In the genomic region with DNA sequence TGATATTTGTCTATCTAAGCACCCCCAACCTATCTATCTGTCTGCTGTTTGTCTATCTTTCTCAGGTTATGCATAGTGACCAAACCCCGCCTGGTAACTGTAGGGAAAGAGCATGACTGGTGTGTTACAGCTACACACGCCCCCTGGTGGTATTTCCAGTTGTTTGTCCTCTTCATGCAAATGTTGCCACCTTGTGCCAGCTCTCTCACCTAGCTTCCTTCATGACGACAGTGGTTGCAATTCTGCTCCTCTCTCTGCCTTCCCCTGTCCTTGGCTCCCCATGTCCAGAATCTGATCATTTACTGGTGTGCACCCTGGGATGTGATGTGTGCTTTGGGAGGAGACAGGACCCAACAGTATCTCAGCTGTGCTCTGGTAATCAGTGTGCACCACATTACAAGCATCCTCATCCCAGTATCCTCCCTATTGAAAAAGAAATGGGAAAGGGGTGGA, we compare ENCODE assay signal across 8 cellular contexts. TPM values are rescaled to one million over a fixed set of nuclear protein-coding genes. Genes with fewer than 3 reads are reported as not detected.
DNase-seq lines count a peak whose midpoint lies in the region; ATAC-seq and TF ChIP-seq lines count a peak whose summit lies in the region.

No MANE protein-coding gene starts in this region.

- H3K4me1 Mint-ChIP-seq in T-cell = peaks cover 0 to 4% (median 4%) of the 10 kb centered on the region in 3 donors

- H3K36me3 Mint-ChIP-seq in T-cell = no peaks in the 10 kb centered on the region

- peak; percentile 45 to 65 (median 59) for ATAC-seq in T-cell (replicated peaks in 1 of 4)

- no peaks in the 10 kb centered on the region for H3K27me3 Mint-ChIP-seq in T-cell

- DNase-seq in NCI-H345 (lab: John Stamatoyannopoulos, UW) = peak; percentile 15
- DNase-seq in NCI-H345 treated with DMSO at 0.1 percent for 48 hours (lab: John Stamatoyannopoulos, UW; ENCODE audit: unreplicated experiment) = no peak
- peak; percentile 70 for DNase-seq in MM.1S
- peak in 24 of 34 experiments; percentile 14 to 68 (median 37) for DNase-seq in T-cell
- peak; percentile 61 for DNase-seq in astrocyte of the spinal cord (ENCODE audit: low read depth, low spot score)
- DNase-seq in kidney tubule cell (ENCODE audit: low spot score) = peak; percentile 78
- DNase-seq in stimulated activated CD8-positive, alpha-beta memory T cell treated with anti-CD3 and anti-CD28 coated beads, Interleukin-4, amount 100 ng/mL, for 24 hours (ENCODE audit: low read depth) = peak; percentile 44
- no peak for DNase-seq in amygdala (lab: John Stamatoyannopoulos, UW)

- H3K27ac ChIP-seq in MM.1S (ENCODE audit: low read length) = no peak overlapping the region

- H3K9ac ChIP-seq in MM.1S (ENCODE audit: low read length) = no peak overlapping the region

- H3K4me3 Mint-ChIP-seq in T-cell = no peak overlapping the region

- H3K9me3 Mint-ChIP-seq in T-cell = no peaks in the 10 kb centered on the region

- no peaks in the 10 kb centered on the region for H3K9me2 ChIP-seq in MM.1S (replicated peaks; ENCODE audit: insufficient read depth, low read length)

- TF ChIP-seq CTCF in MM.1S (IDR thresholded peaks at IDR 0.05; ENCODE audit: low read length) (peak; percentile 57), astrocyte of the spinal cord (IDR thresholded peaks at IDR 0.05; ENCODE audit: low read depth, low read length) (peak; percentile 67)

- CTCF ChIA-PET in T-cell (lab: Charles Lee) = interaction anchor here (0.7 to 1.9 kb wide), 8 partner anchors 8 to 296 kb away, joined by 3 to 13 read pairs (median 5); partner anchors contain the start of gene INKA2 (in 1 of the 2)

- peaks cover 8% of the 10 kb centered on the region; the same call in 1 of the 2 replicates for H3K4me1 ChIP-seq in MM.1S (ENCODE audit: low read length)

- no peak overlapping the region for H3K4me2 ChIP-seq in MM.1S (ENCODE audit: low read depth, low read length)

- POLR2A ChIA-PET in T-cell (lab: Charles Lee) = no interaction called here

- H3K36me3 ChIP-seq in MM.1S (replicated peaks; ENCODE audit: insufficient read depth, low read length) = no peaks in the 10 kb centered on the region

- no peaks in the 10 kb centered on the region for H3K9me3 ChIP-seq in MM.1S (replicated peaks; ENCODE audit: insufficient read depth, low read length)

- in situ Hi-C loops in astrocyte of the spinal cord (cut with HindIII; ENCODE audit: low sequenced_read_pairs) = no loop called here

- H3K27ac Mint-ChIP-seq in T-cell = no peak overlapping the region

- H3K4me3 ChIP-seq in MM.1S (ENCODE audit: low read length) (no peak overlapping the region), astrocyte of the spinal cord (ENCODE audit: low read depth, low read length) (no peak overlapping the region)

- H3K27me3 ChIP-seq in MM.1S (replicated peaks; ENCODE audit: insufficient read depth, low read length) = no peaks in the 10 kb centered on the region

- no peaks in the 10 kb centered on the region for H3K79me2 ChIP-seq in MM.1S (ENCODE audit: low read length)

- no peaks in the 10 kb centered on the region for H4K20me1 ChIP-seq in MM.1S (ENCODE audit: insufficient read depth, low read length)

- no peak overlapping the region for H2AFZ ChIP-seq in MM.1S (ENCODE audit: low read length)

- H3F3A ChIP-seq in MM.1S (ENCODE audit: insufficient read depth, low read length) = no peaks in the 10 kb centered on the region

RNA-seq across cellular contexts. Expression of gene INKA2, which starts 8.1 kb away (rescaled TPM):
- total RNA-seq in T-cell = 1 to 10 TPM in 3 of 5 donors, not detected in 2; 1.2 to 2.7 (median 1.2) TPM

RNA-seq across cellular contexts. Expression of gene DDX20, which starts 8.4 kb away (rescaled TPM):
- total RNA-seq in T-cell = 10 to 100 TPM; 16.7 to 19.8 (median 17.5) TPM

Comparison
In these comparisons a context has a peak if more than half of its experiments do, and no peak if none do; other contexts are left out.
1. DNase-seq: peak in NCI-H345 (single experiment), MM.1S (single experiment), T-cell (24 of 34), astrocyte of the spinal cord (single experiment), kidney tubule cell (single experiment) and stimulated activated CD8-positive, alpha-beta memory T cell treated with anti-CD3 and anti-CD28 coated beads, Interleukin-4, amount 100 ng/mL, for 24 hours (single experiment); none in NCI-H345 treated with DMSO at 0.1 percent for 48 hours (single experiment) and amygdala (0 of 56).